In genomic region chr1:147245586-147246021, GRCh38 we compare ENCODE assay signal across 1 cellular context.
TF ChIP-seq lines count a peak whose summit lies in the region.

No MANE protein-coding gene starts in this region.

TF ChIP-seq in GM12878, 131 proteins besides CTCF, POLR2A, EP300 and RAD21 (continued from another document):
- TF ChIP-seq ZNF687 (IDR thresholded peaks at IDR 0.05) = no peak
- no peak for TF ChIP-seq BHLHE40 (IDR thresholded peaks at IDR 0.05; ENCODE audit: borderline replicate concordance in 1 of 2, low read depth in 2 of 2, low read length in 1 of 2)
- TF ChIP-seq RUNX3 (IDR thresholded peaks at IDR 0.05; ENCODE audit: low read length) = no peak
- no peak for TF ChIP-seq ZNF622 (IDR thresholded peaks at IDR 0.05)
- TF ChIP-seq TCF7 (IDR thresholded peaks at IDR 0.05; ENCODE audit: borderline replicate concordance) = no peak
- no peak for TF ChIP-seq SMAD1 (IDR thresholded peaks at IDR 0.05; ENCODE audit: low read depth, partially characterized antibody)
- no peak for TF ChIP-seq DPF2 (IDR thresholded peaks at IDR 0.05)
- TF ChIP-seq ZBTB4 (CRISPR knock-in tag; IDR thresholded peaks at IDR 0.05) = no peak
- TF ChIP-seq NBN (IDR thresholded peaks at IDR 0.05) = no peak
- TF ChIP-seq IRF5 (IDR thresholded peaks at IDR 0.05; ENCODE audit: borderline replicate concordance) = no peak
- TF ChIP-seq PBX3 (IDR thresholded peaks at IDR 0.05; ENCODE audit: insufficient replicate concordance, low read depth, low read length) = no peak
